Comparison of ENCODE assay signal across 13 cellular contexts in the genomic region with DNA sequence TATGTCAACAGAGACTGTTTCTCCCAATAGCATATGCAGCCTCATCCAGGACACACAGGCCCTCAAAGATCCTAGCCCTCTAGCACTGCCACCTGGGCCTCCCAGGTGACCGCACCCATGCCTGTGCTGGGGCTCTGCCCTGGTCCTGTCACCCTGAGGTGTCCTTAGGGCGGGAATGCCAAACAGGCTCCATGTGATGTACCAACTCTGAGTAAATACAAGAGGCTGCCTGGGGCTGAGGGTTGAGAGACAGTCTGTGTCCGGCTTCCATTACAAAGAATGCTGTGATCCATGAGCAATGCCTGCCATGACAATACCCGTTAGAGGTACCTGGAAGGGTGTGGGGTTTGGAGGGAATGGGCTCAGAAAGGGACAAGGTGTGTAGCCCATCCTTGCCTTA.
"Had no signal": no experiment of that assay in that cellular context is flagged by ENCODE, and none has a peak within 500 bp of the region (broad histone marks: within the 10 kb centered on the region; RNA-seq: fewer than 3 reads in every experiment).

No MANE protein-coding gene starts in this region.

- ATAC-seq: activated CD4-positive, CD25-positive, alpha-beta regulatory T cell treated with anti-CD3 and anti-CD28 coated beads, Interleukin-2, amount 50 U/mL, for 24 hours; gastrocnemius medialis; heart right ventricle had no signal

- DNase-seq: activated naive CD4-positive, alpha-beta T cell treated with Interleukin-2 at 50 U/mL for 16 hours; caudate nucleus; colonic mucosa; effector CD4-positive, alpha-beta T cell; gastrocnemius medialis; heart right ventricle; left ventricle myocardium inferior; mesendoderm; stimulated activated CD4-positive, alpha-beta T cell treated with anti-CD3 and anti-CD28 coated beads, Interleukin-12 subunit alpha, Interleukin-12 subunit beta, amount 100 ng/mL, for 4 hours had no signal

- H3K4me1 ChIP-seq: adrenal gland, colonic mucosa, gastrocnemius medialis had no signal

- H3K36me3 ChIP-seq: adrenal gland, colonic mucosa, gastrocnemius medialis, heart right ventricle, left ventricle myocardium inferior, upper lobe of left lung had no signal

- H3K4me3 ChIP-seq: adrenal gland, colonic mucosa, gastrocnemius medialis, heart right ventricle, left ventricle myocardium inferior, upper lobe of left lung had no signal

- H3K9me3 Mint-ChIP-seq: stimulated activated naive CD8-positive, alpha-beta T cell treated with anti-CD3 and anti-CD28 coated beads, Interleukin-15, Interleukin-2, amounts not matched to agents 100 ng/mL and 50 ng/mL, for 24 hours had no signal

- H3K27ac Mint-ChIP-seq: stimulated activated naive CD8-positive, alpha-beta T cell treated with anti-CD3 and anti-CD28 coated beads, Interleukin-15, Interleukin-2, amounts not matched to agents 100 ng/mL and 50 ng/mL, for 24 hours had no signal

- H3K4me3 Mint-ChIP-seq: stimulated activated naive CD8-positive, alpha-beta T cell treated with anti-CD3 and anti-CD28 coated beads, Interleukin-15, Interleukin-2, amounts not matched to agents 100 ng/mL and 50 ng/mL, for 24 hours had no signal

- H3K9me3 ChIP-seq: adrenal gland, colonic mucosa, gastrocnemius medialis, heart right ventricle, left ventricle myocardium inferior, upper lobe of left lung had no signal

- H3K27me3 Mint-ChIP-seq: stimulated activated naive CD8-positive, alpha-beta T cell treated with anti-CD3 and anti-CD28 coated beads, Interleukin-15, Interleukin-2, amounts not matched to agents 100 ng/mL and 50 ng/mL, for 24 hours had no signal

- H3K27me3 ChIP-seq: adrenal gland, colonic mucosa, gastrocnemius medialis, heart right ventricle, upper lobe of left lung had no signal

- H3K27ac ChIP-seq: adrenal gland, colonic mucosa, gastrocnemius medialis, heart right ventricle, left ventricle myocardium inferior, upper lobe of left lung had no signal
